In genomic region chr6:161959072-161959471, GRCh38 we compare ENCODE assay signal across 28 cellular contexts.
"Had no signal": no experiment of that assay in that cellular context is flagged by ENCODE, and none has a peak within 500 bp of the region (broad histone marks: within the 10 kb centered on the region; RNA-seq: fewer than 3 reads in every experiment).

No MANE protein-coding gene starts in this region.

- DNase-seq: colonic mucosa; cortex of kidney; dermis blood vessel endothelial cell; effector CD4-positive, alpha-beta T cell; effector CD8-positive, alpha-beta T cell; effector memory CD4-positive, alpha-beta T cell; effector memory CD8-positive, alpha-beta T cell; endodermal cell; erythroblast; esophagus squamous epithelium; foreskin fibroblast; foreskin keratinocyte; foreskin melanocyte; gastrocnemius medialis; glutamatergic neuron; head of caudate nucleus; heart left ventricle; heart right ventricle had no signal

- H3K4me3 ChIP-seq: colonic mucosa, coronary artery, esophagus muscularis mucosa, esophagus squamous epithelium, gastrocnemius medialis, gastroesophageal sphincter, heart left ventricle, heart right ventricle had no signal

- H3K27ac Mint-ChIP-seq: dendritic cell treated with granulocyte-macrophage colony-stimulating factor and Interleukin-4, amounts not matched to agents 40 ng/mL and 50 ng/mL, for 4 days; effector memory CD8-positive, alpha-beta T cell; endodermal cell had no signal

- H3K4me3 Mint-ChIP-seq: dendritic cell treated with granulocyte-macrophage colony-stimulating factor and Interleukin-4, amounts not matched to agents 40 ng/mL and 50 ng/mL, for 4 days; effector memory CD8-positive, alpha-beta T cell; endodermal cell had no signal

- ATAC-seq: effector memory CD8-positive, alpha-beta T cell; esophagus mucosa; foreskin keratinocyte; gastrocnemius medialis; gastroesophageal sphincter; heart left ventricle; heart right ventricle had no signal

- H3K27me3 Mint-ChIP-seq: dendritic cell treated with granulocyte-macrophage colony-stimulating factor and Interleukin-4, amounts not matched to agents 40 ng/mL and 50 ng/mL, for 4 days; effector memory CD8-positive, alpha-beta T cell had no signal

- H3K9me3 Mint-ChIP-seq: dendritic cell treated with granulocyte-macrophage colony-stimulating factor and Interleukin-4, amounts not matched to agents 40 ng/mL and 50 ng/mL, for 4 days; effector memory CD8-positive, alpha-beta T cell; endodermal cell had no signal

- H3K36me3 ChIP-seq: colonic mucosa, esophagus muscularis mucosa, esophagus squamous epithelium, gastrocnemius medialis, gastroesophageal sphincter, heart left ventricle, heart right ventricle had no signal

- H3K4me1 ChIP-seq: colonic mucosa, esophagus squamous epithelium, foreskin keratinocyte, gastrocnemius medialis, gastroesophageal sphincter had no signal

- H3K27ac ChIP-seq: colonic mucosa, coronary artery, epithelial cell of prostate, esophagus muscularis mucosa, esophagus squamous epithelium, foreskin keratinocyte, gastrocnemius medialis, gastroesophageal sphincter, heart left ventricle, heart right ventricle had no signal

- H3K27me3 ChIP-seq: colonic mucosa, esophagus muscularis mucosa, esophagus squamous epithelium, foreskin keratinocyte, gastrocnemius medialis, gastroesophageal sphincter, heart left ventricle, heart right ventricle had no signal

- FAIRE-seq: colon, endometrium, endothelial cell of umbilical vein, frontal cortex had no signal

- H3K9me3 ChIP-seq: colonic mucosa, esophagus muscularis mucosa, esophagus squamous epithelium, gastrocnemius medialis, gastroesophageal sphincter, heart left ventricle had no signal
